In genomic region chr11:126496576-126497403, GRCh38 we compare ENCODE assay signal across 20 cellular contexts.
DNase-seq lines count a peak whose midpoint lies in the region; ATAC-seq and TF ChIP-seq lines count a peak whose summit lies in the region.
"Had no signal": no experiment of that assay in that cellular context is flagged by ENCODE, and none has a peak within 500 bp of the region (broad histone marks: within the 10 kb centered on the region; RNA-seq: fewer than 3 reads in every experiment).

No MANE protein-coding gene starts in this region.

- no peak for DNase-seq in Right ventricle myocardium superior
- DNase-seq in left ventricle myocardium inferior: no peak
- peak; percentile 37 for DNase-seq in endodermal cell
- no peak for DNase-seq in neuronal stem cell (ENCODE audit: low spot score)
- peak; percentile 24 for DNase-seq in testis
- no peak for DNase-seq in SKM-1 treated with dmso at 0.1 percent for 144 hours (lab: John Stamatoyannopoulos, UW; ENCODE audit: unreplicated experiment)
- DNase-seq in H7: no peak
- no peak for DNase-seq in upper lobe of left lung
- DNase-seq: EL, GF-D8, KBM-7, MM.1S, NCI-H1048, NCI-H1436 treated with DMSO at 0.1 percent for 48 hours, NCI-H1930, NCI-H69, PC-9 had no signal

- H3K9ac ChIP-seq in endodermal cell (ENCODE audit: extremely low read depth, low read length, poor library complexity, severe bottlenecking) (no peak overlapping the region), neuronal stem cell (ENCODE audit: low read depth, low read length, poor library complexity) (no peak overlapping the region)

- TF ChIP-seq CTCF in left ventricle myocardium inferior (IDR thresholded peaks at IDR 0.05; ENCODE audit: borderline replicate concordance): no peak
- TF ChIP-seq CTCF in endodermal cell (conservative IDR thresholded peaks at IDR 0.05): no peak
- TF ChIP-seq CTCF in testis (IDR thresholded peaks at IDR 0.05): no peak
- TF ChIP-seq CTCF in upper lobe of left lung (IDR thresholded peaks at IDR 0.05): no peak

- TF ChIP-seq POLR2A in testis (IDR thresholded peaks at IDR 0.05) (no peak), upper lobe of left lung (IDR thresholded peaks at IDR 0.05) (no peak)

- no peak overlapping the region for H3K27ac ChIP-seq in left ventricle myocardium inferior (replicated peaks)
- H3K27ac ChIP-seq in endodermal cell (ENCODE audit: low read depth, low read length): no peak overlapping the region
- H3K27ac ChIP-seq in neuronal stem cell (replicated peaks; ENCODE audit: low read length): no peak overlapping the region
- no peak overlapping the region for H3K27ac ChIP-seq in testis
- no peak overlapping the region for H3K27ac ChIP-seq in upper lobe of left lung
- H3K27ac ChIP-seq: PC-9, RWPE1 had no signal

- no peak overlapping the region for H3K4me2 ChIP-seq in neuronal stem cell (ENCODE audit: insufficient read depth, low read length, poor library complexity, severe bottlenecking)
- H3K4me2 ChIP-seq: PC-9 had no signal

- H3K36me3 ChIP-seq in left ventricle myocardium inferior: no peaks in the 10 kb centered on the region
- H3K36me3 ChIP-seq in endodermal cell (ENCODE audit: control insufficient read depth, insufficient read depth, low read length): no peaks in the 10 kb centered on the region
- H3K36me3 ChIP-seq in neuronal stem cell (replicated peaks in 1 of 2; ENCODE audit: control insufficient read depth in 2 of 2, insufficient read depth in 2 of 2, low read length in 2 of 2): no peaks in the 10 kb centered on the region
- H3K36me3 ChIP-seq in testis (ENCODE audit: low read depth, missing control alignments): no peaks in the 10 kb centered on the region
- no peaks in the 10 kb centered on the region for H3K36me3 ChIP-seq in H7 (replicated peaks; ENCODE audit: control insufficient read depth, insufficient read depth, low read length)
- H3K36me3 ChIP-seq in upper lobe of left lung: no peaks in the 10 kb centered on the region
- H3K36me3 ChIP-seq: HAP-1 had no signal

- H3K18ac ChIP-seq in neuronal stem cell (ENCODE audit: low read length): peak overlapping the region; percentile 5

- no peak overlapping the region for H3K4me3 Mint-ChIP-seq in endodermal cell
- H3K4me3 Mint-ChIP-seq: B cell had no signal

- no peaks in the 10 kb centered on the region for H3K79me1 ChIP-seq in neuronal stem cell (ENCODE audit: low read depth, low read length)

- no peak overlapping the region for H4K8ac ChIP-seq in neuronal stem cell (ENCODE audit: low read depth, low read length)

- H3K27me3 ChIP-seq in left ventricle myocardium inferior (ENCODE audit: low read depth): peaks cover 51% of the 10 kb centered on the region
- H3K27me3 ChIP-seq in endodermal cell (ENCODE audit: control insufficient read depth, insufficient read depth, low read length, poor library complexity, severe bottlenecking): no peaks in the 10 kb centered on the region
- H3K27me3 ChIP-seq in neuronal stem cell (ENCODE audit: control insufficient read depth in 3 of 3, insufficient read depth in 3 of 3, low read depth in 1 of 3, low read length in 3 of 3): peaks cover 0 to 21% (median 0%) of the 10 kb centered on the region in 3 experiments
- H3K27me3 ChIP-seq in testis: no peaks in the 10 kb centered on the region
- H3K27me3 ChIP-seq in H7 (ENCODE audit: control insufficient read depth, insufficient read depth, low read length): no peaks in the 10 kb centered on the region
- H3K27me3 ChIP-seq in upper lobe of left lung: no peaks in the 10 kb centered on the region

- H2BK15ac ChIP-seq in neuronal stem cell (ENCODE audit: low read length): no peak overlapping the region

- H4K91ac ChIP-seq in neuronal stem cell (ENCODE audit: low read depth, low read length, poor library complexity): no peak overlapping the region

- H3K36me3 Mint-ChIP-seq in endodermal cell (ENCODE audit: low read depth): no peaks in the 10 kb centered on the region

- no peak for TF ChIP-seq EP300 in upper lobe of left lung (IDR thresholded peaks at IDR 0.05)

- no peak overlapping the region for H2BK12ac ChIP-seq in neuronal stem cell (ENCODE audit: low read length)

- H3K4ac ChIP-seq in neuronal stem cell (ENCODE audit: low read length): no peak overlapping the region

- intact Hi-C loops in Right ventricle myocardium superior (cut with DNase I) (no loop called here), left ventricle myocardium inferior (cut with micrococcal nuclease) (no loop called here), testis (cut with DNase I; ENCODE audit: low total_unique reads) (no loop called here)

- WGBS in endodermal cell (ENCODE audit: insufficient coverage in 1 of 2, insufficient read length in 1 of 2), 2 experiments: 84 to 85% methylated on average over 5 to 7 of the region's 8 CpGs
- WGBS in neuronal stem cell (ENCODE audit: extremely low coverage in 2 of 2, insufficient read length in 2 of 2, insufficient replicate concordance in 1 of 2), 2 donors: no CpG with 5 or more reads among the region's 8 CpGs
- WGBS in testis, 2 donors: 89 to 91% methylated on average over 8 of the region's 8 CpGs
- WGBS in upper lobe of left lung, 2 donors: 83 to 95% methylated on average over 8 of the region's 8 CpGs

- H2BK120ac ChIP-seq in neuronal stem cell (ENCODE audit: low read depth, low read length): no peak overlapping the region

- H3K23ac ChIP-seq in neuronal stem cell (ENCODE audit: low read depth, low read length, poor library complexity): no peak overlapping the region

- no peak overlapping the region for H2AFZ ChIP-seq in neuronal stem cell (ENCODE audit: low read length)
- H2AFZ ChIP-seq: PC-9 had no signal

- H3K4me1 Mint-ChIP-seq in endodermal cell: peaks cover 54% of the 10 kb centered on the region
- H3K4me1 Mint-ChIP-seq: B cell had no signal

- no peak overlapping the region for H2BK5ac ChIP-seq in neuronal stem cell (ENCODE audit: low read length)

- peaks cover 2% of the 10 kb centered on the region for H3K27me3 Mint-ChIP-seq in endodermal cell (ENCODE audit: insufficient read depth)

- H3K9me3 Mint-ChIP-seq in endodermal cell: no peaks in the 10 kb centered on the region

- ATAC-seq in Right ventricle myocardium superior (ENCODE audit: poor library complexity) (peak; percentile 15), upper lobe of left lung (ENCODE audit: low FRiP score in 2 of 2) (no peak)

- peak overlapping the region; percentile 75 for H3K27ac Mint-ChIP-seq in endodermal cell
- H3K27ac Mint-ChIP-seq: B cell had no signal

- H2AK5ac ChIP-seq in neuronal stem cell (ENCODE audit: low read depth, low read length): no peak overlapping the region

- no peaks in the 10 kb centered on the region for H3K4me1 ChIP-seq in left ventricle myocardium inferior
- H3K4me1 ChIP-seq in endodermal cell (ENCODE audit: control insufficient read depth, insufficient read depth, low read length): peaks cover 21% of the 10 kb centered on the region
- H3K4me1 ChIP-seq in neuronal stem cell (ENCODE audit: control insufficient read depth in 2 of 2, insufficient read depth in 1 of 2, low read depth in 1 of 2, low read length in 2 of 2): peaks cover 0 to 8% of the 10 kb centered on the region in 2 donors
- H3K4me1 ChIP-seq in testis: no peaks in the 10 kb centered on the region
- no peaks in the 10 kb centered on the region for H3K4me1 ChIP-seq in upper lobe of left lung
- H3K4me1 ChIP-seq: HAP-1 had no signal

- H3K4me3 ChIP-seq in left ventricle myocardium inferior (no peak overlapping the region), endodermal cell (ENCODE audit: low read length) (no peak overlapping the region), neuronal stem cell (ENCODE audit: low read length in 2 of 2) (no peak overlapping the region), testis (no peak overlapping the region), H7 (ENCODE audit: insufficient read depth, low read depth, low read length) (no peak overlapping the region), upper lobe of left lung (no peak overlapping the region)
- H3K4me3 ChIP-seq: HAP-1, PC-9 had no signal

- no peaks in the 10 kb centered on the region for H3K9me3 ChIP-seq in left ventricle myocardium inferior (replicated peaks)
- no peaks in the 10 kb centered on the region for H3K9me3 ChIP-seq in endodermal cell (ENCODE audit: control insufficient read depth, low read length)
- no peaks in the 10 kb centered on the region for H3K9me3 ChIP-seq in neuronal stem cell (replicated peaks in 1 of 2; ENCODE audit: control insufficient read depth in 2 of 2, insufficient read depth in 1 of 2, low read depth in 1 of 2, low read length in 2 of 2)
- H3K9me3 ChIP-seq in testis: no peaks in the 10 kb centered on the region
- no peaks in the 10 kb centered on the region for H3K9me3 ChIP-seq in upper lobe of left lung
- H3K9me3 ChIP-seq: HAP-1 had no signal

- no peak overlapping the region for H3K14ac ChIP-seq in neuronal stem cell (ENCODE audit: low read length)

Comparison
In these comparisons a context has a peak if more than half of its experiments do, and no peak if none do; other contexts are left out.
1. DNase-seq: peak in endodermal cell (single experiment) and testis (single experiment); none in Right ventricle myocardium superior (single experiment), left ventricle myocardium inferior (single experiment), neuronal stem cell (single experiment), SKM-1 treated with dmso at 0.1 percent for 144 hours (single experiment), H7 (single experiment) and upper lobe of left lung (0 of 2).